Comparison of ENCODE assay signal across 22 cellular contexts in genomic region chr15:31255176-31255510, GRCh38.
DNase-seq lines count a peak whose midpoint lies in the region; ATAC-seq and TF ChIP-seq lines count a peak whose summit lies in the region.
"Had no signal": no experiment of that assay in that cellular context is flagged by ENCODE, and none has a peak within 500 bp of the region (broad histone marks: within the 10 kb centered on the region; RNA-seq: fewer than 3 reads in every experiment).

No MANE protein-coding gene starts in this region.

- peak overlapping the region; percentile 60 to 81 (median 77) for H3K4me2 ChIP-seq in BLaER1 treated with 17β-estradiol and CSF1 and Interleukin-3, amounts not matched to agents 10 nM and 100 nM

- peaks cover 10% of the 10 kb centered on the region for H3K9me3 Mint-ChIP-seq in osteocyte (ENCODE audit: unreplicated experiment)
- H3K9me3 Mint-ChIP-seq: activated CD4-positive, alpha-beta memory T cell treated with anti-CD3 and anti-CD28 coated beads for 36 hours had no signal

- no peak overlapping the region for H3K4me3 ChIP-seq in BLaER1 treated with 17β-estradiol and CSF1 and Interleukin-3, amounts not matched to agents 10 nM and 100 nM
- no peak overlapping the region for H3K4me3 ChIP-seq in colonic mucosa
- H3K4me3 ChIP-seq: body of pancreas, lung, psoas muscle, vagina had no signal

- H3K27ac Mint-ChIP-seq in osteocyte (ENCODE audit: unreplicated experiment): peak overlapping the region; percentile 93
- H3K27ac Mint-ChIP-seq: activated CD4-positive, alpha-beta memory T cell treated with anti-CD3 and anti-CD28 coated beads for 36 hours; activated naive CD4-positive, alpha-beta T cell treated with anti-CD3 and anti-CD28 coated beads, Interleukin-2, amount 50 U/mL, for 72 hours had no signal

- H3K9ac ChIP-seq in BLaER1 treated with 17β-estradiol and CSF1 and Interleukin-3, amounts not matched to agents 10 nM and 100 nM: peak overlapping the region in 6 of 11 experiments; percentile 9 to 59 (median 22); a peak in 8 of 22 replicates
- peak overlapping the region in 1 of 2 donors; percentile 54 for H3K9ac ChIP-seq in colonic mucosa (ENCODE audit: low read depth in 2 of 2, low read length in 2 of 2)

- TF ChIP-seq CTCF in colonic mucosa (IDR thresholded peaks at IDR 0.05) (no peak), osteocyte (IDR thresholded peaks at IDR 0.05) (no peak)

- H3K4me1 Mint-ChIP-seq in osteocyte (ENCODE audit: unreplicated experiment): peaks cover 30% of the 10 kb centered on the region

- no peaks in the 10 kb centered on the region for H3K36me3 ChIP-seq in BLaER1 treated with 17β-estradiol and CSF1 and Interleukin-3, amounts not matched to agents 10 nM and 100 nM
- no peaks in the 10 kb centered on the region for H3K36me3 ChIP-seq in colonic mucosa
- H3K36me3 ChIP-seq: vagina had no signal

- H3K4me3 Mint-ChIP-seq in osteocyte (ENCODE audit: unreplicated experiment): no peak overlapping the region
- H3K4me3 Mint-ChIP-seq: activated CD4-positive, alpha-beta memory T cell treated with anti-CD3 and anti-CD28 coated beads for 36 hours; natural killer cell treated with Interleukin-12 subunit alpha and Interleukin-12 subunit beta and Interleukin-15 and Interleukin-18, amount 100 ng/mL, for 72 hours had no signal

- intact Hi-C loops in colonic mucosa (cut with DNase I): no loop called here

- peak overlapping the region in 8 of 11 experiments; percentile 45 to 75 (median 70); a peak in 16 of 22 replicates for H3K27ac ChIP-seq in BLaER1 treated with 17β-estradiol and CSF1 and Interleukin-3, amounts not matched to agents 10 nM and 100 nM
- peak overlapping the region; percentile 71 for H3K27ac ChIP-seq in colonic mucosa
- H3K27ac ChIP-seq: body of pancreas, psoas muscle, vagina had no signal

- H3K27me3 ChIP-seq in BLaER1 treated with 17β-estradiol and CSF1 and Interleukin-3, amounts not matched to agents 10 nM and 100 nM: no peaks in the 10 kb centered on the region
- H3K27me3 ChIP-seq in colonic mucosa: no peaks in the 10 kb centered on the region
- H3K27me3 ChIP-seq: body of pancreas, vagina had no signal

- H4K20me1 ChIP-seq in BLaER1 treated with 17β-estradiol and CSF1 and Interleukin-3, amounts not matched to agents 10 nM and 100 nM: no peaks in the 10 kb centered on the region

- peaks cover 16% of the 10 kb centered on the region for H3K27me3 Mint-ChIP-seq in osteocyte (ENCODE audit: unreplicated experiment)
- H3K27me3 Mint-ChIP-seq: activated CD4-positive, alpha-beta memory T cell treated with anti-CD3 and anti-CD28 coated beads for 36 hours; natural killer cell treated with Interleukin-12 subunit alpha and Interleukin-12 subunit beta and Interleukin-15 and Interleukin-18, amount 100 ng/mL, for 72 hours had no signal

- DNase-seq in NAMALWA (ENCODE audit: low spot score) (peak; percentile 37), colonic mucosa (no peak), osteocyte (ENCODE audit: extremely low spot score, unreplicated experiment) (no peak), GM19238 (ENCODE audit: insufficient read length, low spot score) (no peak), HuH-7.5 (ENCODE audit: low spot score) (no peak)
- DNase-seq: activated CD4-positive, alpha-beta memory T cell treated with anti-CD3 and anti-CD28 coated beads for 36 hours; activated T-cell treated with anti-CD3 and anti-CD28 coated beads, Interleukin-2, amount 50 U/mL, for 1 hour; hippocampal formation; Kasumi-1; NCI-H1105; NCI-H510A treated with DMSO at 0.1 percent for 48 hours; psoas muscle; stimulated activated CD4-positive, alpha-beta T cell treated with anti-CD3 and anti-CD28 coated beads, Interleukin-4, amount 100 ng/mL, for 24 hours; substantia nigra had no signal

- H3K9me3 ChIP-seq in BLaER1 treated with 17β-estradiol and CSF1 and Interleukin-3, amounts not matched to agents 10 nM and 100 nM (replicated peaks in 1 of 11): no peaks in the 10 kb centered on the region; a peak in 1 of 22 replicates
- no peaks in the 10 kb centered on the region for H3K9me3 ChIP-seq in colonic mucosa
- H3K9me3 ChIP-seq: body of pancreas, psoas muscle, vagina had no signal

- no peak for ATAC-seq in GM19328 (IDR thresholded peaks at IDR 0.05; ENCODE audit: unreplicated experiment)
- ATAC-seq in GM18861 (IDR thresholded peaks at IDR 0.05; ENCODE audit: unreplicated experiment): no peak
- ATAC-seq: activated naive CD4-positive, alpha-beta T cell treated with anti-CD3 and anti-CD28 coated beads, Interleukin-2, amount 50 U/mL, for 72 hours; body of pancreas; psoas muscle had no signal

- peaks cover 2% of the 10 kb centered on the region for H3K36me3 Mint-ChIP-seq in osteocyte (ENCODE audit: unreplicated experiment)
- H3K36me3 Mint-ChIP-seq: activated CD4-positive, alpha-beta memory T cell treated with anti-CD3 and anti-CD28 coated beads for 36 hours; activated naive CD4-positive, alpha-beta T cell treated with anti-CD3 and anti-CD28 coated beads, Interleukin-2, amount 50 U/mL, for 72 hours; natural killer cell treated with Interleukin-12 subunit alpha and Interleukin-12 subunit beta and Interleukin-15 and Interleukin-18, amount 100 ng/mL, for 72 hours had no signal

- peaks cover 36 to 52% (median 41%) of the 10 kb centered on the region in 10 experiments for H3K4me1 ChIP-seq in BLaER1 treated with 17β-estradiol and CSF1 and Interleukin-3, amounts not matched to agents 10 nM and 100 nM
- H3K4me1 ChIP-seq in colonic mucosa: peaks cover 18% of the 10 kb centered on the region
- H3K4me1 ChIP-seq: body of pancreas, vagina had no signal
